8 cellular contexts compared by ENCODE assay signal in the genomic region with DNA sequence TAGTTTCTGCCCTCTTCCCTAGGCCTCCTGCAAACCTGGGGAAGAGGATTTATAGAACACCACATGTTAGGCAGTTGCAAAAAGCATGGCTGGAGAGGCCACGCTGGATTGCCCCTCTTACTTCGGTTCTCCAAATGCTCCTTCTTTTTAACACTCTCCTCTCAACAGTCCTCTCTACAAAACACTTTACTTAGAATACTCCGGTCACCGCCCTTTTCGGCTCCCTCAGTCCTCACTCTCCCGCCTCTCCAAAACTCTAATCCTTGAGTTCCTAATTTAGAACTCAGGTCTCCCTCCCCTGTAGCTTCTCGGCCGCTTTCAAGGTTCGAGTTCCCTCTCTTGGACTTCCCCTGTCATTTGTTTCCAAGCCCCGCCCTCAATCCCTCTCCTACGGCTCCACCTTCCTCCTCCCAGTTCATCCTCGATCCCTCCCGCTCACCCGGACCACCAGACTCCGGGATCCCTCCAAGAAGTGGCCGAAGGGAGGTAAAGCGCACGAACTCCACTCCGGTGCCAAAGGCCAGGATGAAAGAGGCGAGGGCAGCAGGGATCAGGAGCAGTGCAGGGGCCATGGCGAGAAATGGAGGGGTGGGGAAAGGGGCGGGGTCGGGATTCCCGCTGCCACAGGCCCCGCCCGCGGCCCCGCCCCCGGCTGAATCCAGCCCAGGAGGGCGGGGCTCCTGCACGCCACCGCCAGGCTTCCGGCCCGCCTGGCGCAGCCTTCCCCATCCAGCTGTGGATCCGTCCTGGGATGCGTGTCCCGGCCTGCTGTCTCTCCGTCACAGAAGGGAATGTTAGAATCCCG. TPM values are rescaled to one million over a fixed set of nuclear protein-coding genes. Genes with fewer than 3 reads are reported as not detected.
A peak's percentile ranks its signal among the peaks of the same experiment; 100 is the strongest.
DNase-seq lines count a peak whose midpoint lies in the region; ATAC-seq, FAIRE-seq and TF ChIP-seq lines count a peak whose summit lies in the region.

NRM (minus strand) TSS at position 582 of the 805 bp plus-strand sequence; CDS start at position 572, 10 bp downstream.

- H3K4me2 ChIP-seq in HepG2 (ENCODE audit: low read depth, low read length): peak within 1 kb of the TSS; percentile 83

- peak within 1 kb of the TSS; percentile 54 for H3K9ac ChIP-seq in HepG2 (ENCODE audit: insufficient read depth, low read depth, low read length)

- no peaks in the 10 kb centered on the region for H3K79me2 ChIP-seq in HepG2 (ENCODE audit: insufficient read depth, low read length)

- TF ChIP-seq RAD21 in HepG2 (CRISPR knock-in tag; IDR thresholded peaks at IDR 0.05): no peak

- WGBS in HepG2 (ENCODE audit: low lambda C conversion rate): 2% methylated on average over 33 of the region's 40 CpGs

- H3K4me3 ChIP-seq in GM12864 (ENCODE audit: low read depth, low read length) (peak within 1 kb of the TSS; percentile 75), HepG2 (replicated peaks in 1 of 3; ENCODE audit: insufficient read depth in 1 of 3, low read depth in 2 of 3, low read length in 3 of 3) (peak within 1 kb of the TSS; percentile 84 to 89 (median 87))

- TSS peak; percentile 77 for BruUV-seq in HepG2 (replicated peaks; lab: Mats Ljungman, UMichigan)

- CTCF ChIA-PET in HepG2 (lab: Yijun Ruan, JAX; ENCODE audit: low intra/inter-chr PET ratio, low total read pairs): interaction anchor here (1.1 kb wide), 1 partner anchor 32 kb away, joined by 3 read pairs; no protein-coding TSS in a partner anchor

- no peaks in the 10 kb centered on the region for H3K36me3 ChIP-seq in HepG2 (replicated peaks in 1 of 2; ENCODE audit: control insufficient read depth in 1 of 2, insufficient read depth in 2 of 2, low read length in 2 of 2)

- in situ Hi-C loops in HepG2 (cut with HindIII; ENCODE audit: extremely low pct_ligation_motif_present, low pct_unique_long_range_greater_than_20kb): loop anchor here (25.0 kb wide), 1 partner anchor 397 kb away; no protein-coding TSS in a partner anchor

- no peaks in the 10 kb centered on the region for H3K27me3 ChIP-seq in HepG2 (ENCODE audit: control insufficient read depth in 1 of 2, insufficient read depth in 2 of 2, low read length in 2 of 2)

- peak within 1 kb of the TSS; percentile 44 for H3K27ac ChIP-seq in HepG2 (ENCODE audit: extremely low read length, insufficient read depth, low read length)

- TF ChIP-seq EP300 in HepG2 (IDR thresholded peaks at IDR 0.05; ENCODE audit: low read depth in 2 of 2, low read length in 2 of 2) (0 out of 4 replicates have a peak, but pooled peaks of 1 of the 2 experiments have one; percentile 20), HepG2 (CRISPR knock-in tag; IDR thresholded peaks at IDR 0.05; ENCODE audit: borderline replicate concordance) (no peak)

- peak within 1 kb of the TSS; percentile 67 for H2AFZ ChIP-seq in HepG2 (ENCODE audit: low read length)

- intact Hi-C loops in HepG2 (cut with micrococcal nuclease; ENCODE audit: unreplicated experiment): loop anchor here (1.0 kb wide), 1 partner anchor 30 kb away; the partner anchor contains the start of gene TUBB

- FAIRE-seq in HepG2 (lab: Jason Lieb, UNC): no peak

- TF ChIP-seq CTCF in GM12864 (IDR thresholded peaks at IDR 0.05; ENCODE audit: low read depth, low read length, missing control alignments) (no peak), HepG2 (CRISPR knock-in tag; IDR thresholded peaks at IDR 0.05) (0 out of 2 replicates have a peak, but pooled peaks have one; percentile 13)

- TF ChIP-seq POLR2A in HepG2 (IDR thresholded peaks at IDR 0.05; ENCODE audit: insufficient read depth in 1 of 2, low read depth in 2 of 2, low read length in 2 of 2): peak; percentile 65 to 86

- no peak for DNase-seq in GM12864 (ENCODE audit: low read depth)
- peak; percentile 77 for DNase-seq in HPDE6-E6E7 (ENCODE audit: extremely low spot score)
- DNase-seq in NCI-H774 (lab: John Stamatoyannopoulos, UW): peak; percentile 76
- DNase-seq in activated CD4-positive, alpha-beta T cell treated with anti-CD3 and anti-CD28 coated beads, Interleukin-2, amount 50 U/mL, for 4 hours: peak; percentile 61 to 63
- DNase-seq in dermis microvascular lymphatic vessel endothelial cell (ENCODE audit: low read depth in 2 of 2): peak; percentile 59 to 83
- DNase-seq in HepG2 (ENCODE audit: low spot score): peak; percentile 78
- peak; percentile 59 for DNase-seq in stimulated activated CD4-positive, alpha-beta T cell treated with anti-CD3 and anti-CD28 coated beads, Interleukin-2, amount 100 ng/mL, for 4 hours (ENCODE audit: low read depth)

- no peaks in the 10 kb centered on the region for H4K20me1 ChIP-seq in HepG2 (ENCODE audit: insufficient read depth, low read length)

- peaks cover 57% of the 10 kb centered on the region for H3K4me1 ChIP-seq in HepG2 (ENCODE audit: insufficient read depth, low read length)

- peak; percentile 75 for ATAC-seq in HepG2
- ATAC-seq in GM21526 (IDR thresholded peaks at IDR 0.05; ENCODE audit: low FRiP score, unreplicated experiment): no peak

- POLR2A ChIA-PET in HepG2 (lab: Yijun Ruan, JAX): interaction anchor here (0.7 to 3.4 kb wide), 23 partner anchors 9 to 193 kb away, joined by 3 to 50 read pairs (median 4); partner anchors contain the start of genes DDR1, DHX16, IER3 and MDC1

- H3K9me3 ChIP-seq in HepG2 (ENCODE audit: low read length): no peaks in the 10 kb centered on the region

TF ChIP-seq in HepG2, 621 proteins besides CTCF, POLR2A, EP300 and RAD21 (continues in another document):
- TF ChIP-seq YEATS4 (CRISPR knock-in tag; IDR thresholded peaks at IDR 0.05; ENCODE audit: borderline replicate concordance): peak; percentile 74; the same call in 1 of the 2 replicates
- TF ChIP-seq ZNF672 (CRISPR knock-in tag; IDR thresholded peaks at IDR 0.05): no peak
- peak in 1 of 2 experiments; percentile 79; a peak in 1 of 4 replicates for TF ChIP-seq KLF16 (CRISPR knock-in tag; IDR thresholded peaks at IDR 0.05)
- TF ChIP-seq ZFP90 (CRISPR knock-in tag; IDR thresholded peaks at IDR 0.05; ENCODE audit: borderline replicate concordance): 0 out of 2 replicates have a peak, but pooled peaks have one; percentile 62
- no peak for TF ChIP-seq FOXP1 (IDR thresholded peaks at IDR 0.05)
- TF ChIP-seq FOXP1 (CRISPR knock-in tag; IDR thresholded peaks at IDR 0.05): no peak
- no peak for TF ChIP-seq SUZ12 (IDR thresholded peaks at IDR 0.05; ENCODE audit: low read depth, low read length)
- TF ChIP-seq ZNF768 (CRISPR knock-in tag; IDR thresholded peaks at IDR 0.05): no peak; the same call in 1 of the 2 replicates
- no peak for TF ChIP-seq BRCA1 (CRISPR knock-in tag; IDR thresholded peaks at IDR 0.05)
- peak; percentile 60; the same call in 1 of the 2 replicates for TF ChIP-seq ARNT2 (CRISPR knock-in tag; IDR thresholded peaks at IDR 0.05; ENCODE audit: low read depth)
- TF ChIP-seq ZNF3 (CRISPR knock-in tag; IDR thresholded peaks at IDR 0.05): no peak
- TF ChIP-seq IKZF4 (CRISPR knock-in tag; IDR thresholded peaks at IDR 0.05; ENCODE audit: borderline replicate concordance, low read depth, not compliant biosample characterization): no peak
- no peak for TF ChIP-seq NCOA5 (CRISPR knock-in tag; IDR thresholded peaks at IDR 0.05)
- TF ChIP-seq KDM3A (CRISPR knock-in tag; IDR thresholded peaks at IDR 0.05; ENCODE audit: low read depth): peak; percentile 47; the same call in 1 of the 2 replicates
- no peak for TF ChIP-seq NFIB (CRISPR knock-in tag; IDR thresholded peaks at IDR 0.05; ENCODE audit: borderline replicate concordance)
- TF ChIP-seq NAIF1 (CRISPR knock-in tag; IDR thresholded peaks at IDR 0.05; ENCODE audit: borderline replicate concordance): no peak
- no peak for TF ChIP-seq EEA1 (CRISPR knock-in tag; IDR thresholded peaks at IDR 0.05; ENCODE audit: borderline replicate concordance)
- TF ChIP-seq ZNF460 (CRISPR knock-in tag; IDR thresholded peaks at IDR 0.05; ENCODE audit: borderline replicate concordance): no peak
- TF ChIP-seq GABPB1 (CRISPR knock-in tag; IDR thresholded peaks at IDR 0.05): peak; percentile 92
- TF ChIP-seq ZNF766 (CRISPR knock-in tag; IDR thresholded peaks at IDR 0.05; ENCODE audit: borderline replicate concordance): peak; percentile 55; the same call in 1 of the 2 replicates
- peak; percentile 95 for TF ChIP-seq SP4 (CRISPR knock-in tag; IDR thresholded peaks at IDR 0.05)
- TF ChIP-seq ZNF7 (CRISPR knock-in tag; IDR thresholded peaks at IDR 0.05): no peak
- no peak for TF ChIP-seq ZMYM2 (CRISPR knock-in tag; IDR thresholded peaks at IDR 0.05)
- TF ChIP-seq CC2D1A (CRISPR knock-in tag; IDR thresholded peaks at IDR 0.05): no peak
- peak; percentile 11; the same call in 1 of the 2 replicates for TF ChIP-seq RXRB (CRISPR knock-in tag; IDR thresholded peaks at IDR 0.05; ENCODE audit: borderline replicate concordance)

RNA-seq across cellular contexts. Expression of gene NRM, which starts in this region (rescaled TPM):
- total RNA-seq in dermis microvascular lymphatic vessel endothelial cell (1.8 and 2.1 TPM in 2 replicates), HepG2 (2016; rRNA removed; fragmentation: Illumina TruSeq; extraction: Trizol) (7.4 and 16.0 TPM in 2 replicates)
- total RNA-seq in HepG2 (2016; cell fraction: cytosol; rRNA removed; fragmentation: Illumina TruSeq; extraction: Trizol; ENCODE audit: low read depth): 6.4 and 6.8 TPM in 2 replicates
- 7.0 and 15.7 TPM in 2 replicates for total RNA-seq in HepG2 (2016; cell fraction: insoluble cytoplasmic fraction; rRNA removed; fragmentation: Illumina TruSeq; extraction: Trizol)
- total RNA-seq in HepG2 (2016; cell fraction: membrane; rRNA removed; fragmentation: Illumina TruSeq; extraction: Trizol): 11.0 and 11.6 TPM in 2 replicates
- total RNA-seq in HepG2 (2016; cell fraction: nucleus; rRNA removed; fragmentation: Illumina TruSeq; extraction: Trizol): 13.6 and 15.9 TPM in 2 replicates
- 12.5 TPM in 2 replicates for polyA plus RNA-seq in HepG2 (2011; rRNA removed)
- polyA plus RNA-seq in HepG2 (2011; cell fraction: cytosol; rRNA removed): 10.6 and 14.5 TPM in 2 replicates
- polyA plus RNA-seq in HepG2 (2011; cell fraction: nucleus; rRNA removed): 11.7 and 12.5 TPM in 2 replicates
- 11.9 and 19.8 TPM in 2 replicates for polyA plus RNA-seq in HepG2 (2012)
- 16.1 and 17.3 TPM in 2 replicates for polyA plus RNA-seq in HepG2 (2016; cell fraction: cytosol; fragmentation: Illumina TruSeq; extraction: Trizol; ENCODE audit: low read depth)
- 19.1 and 23.6 TPM in 2 replicates for polyA plus RNA-seq in HepG2 (2016; cell fraction: insoluble cytoplasmic fraction; fragmentation: Illumina TruSeq; extraction: Trizol; ENCODE audit: low read depth)
- polyA plus RNA-seq in HepG2 (2016; cell fraction: membrane; fragmentation: Illumina TruSeq; extraction: Trizol; ENCODE audit: low read depth): 27.9 and 29.1 TPM in 2 replicates
- 46.7 and 53.9 TPM in 2 replicates for polyA plus RNA-seq in HepG2 (2016; cell fraction: nucleus; fragmentation: Illumina TruSeq; extraction: Trizol; ENCODE audit: insufficient read depth, low read depth)
- 28.0 and 30.7 TPM in 2 replicates for polyA minus RNA-seq in HepG2 (2011; rRNA and poly(A)+ RNA removed; ENCODE audit: low replicate concordance)
- 9.8 and 11.5 TPM in 2 replicates for polyA minus RNA-seq in HepG2 (2011; cell fraction: cytosol; rRNA and poly(A)+ RNA removed)
- polyA minus RNA-seq in HepG2 (2011; cell fraction: nucleus; rRNA and poly(A)+ RNA removed): 3.3 and 4.5 TPM in 2 replicates
